In the genomic region with DNA sequence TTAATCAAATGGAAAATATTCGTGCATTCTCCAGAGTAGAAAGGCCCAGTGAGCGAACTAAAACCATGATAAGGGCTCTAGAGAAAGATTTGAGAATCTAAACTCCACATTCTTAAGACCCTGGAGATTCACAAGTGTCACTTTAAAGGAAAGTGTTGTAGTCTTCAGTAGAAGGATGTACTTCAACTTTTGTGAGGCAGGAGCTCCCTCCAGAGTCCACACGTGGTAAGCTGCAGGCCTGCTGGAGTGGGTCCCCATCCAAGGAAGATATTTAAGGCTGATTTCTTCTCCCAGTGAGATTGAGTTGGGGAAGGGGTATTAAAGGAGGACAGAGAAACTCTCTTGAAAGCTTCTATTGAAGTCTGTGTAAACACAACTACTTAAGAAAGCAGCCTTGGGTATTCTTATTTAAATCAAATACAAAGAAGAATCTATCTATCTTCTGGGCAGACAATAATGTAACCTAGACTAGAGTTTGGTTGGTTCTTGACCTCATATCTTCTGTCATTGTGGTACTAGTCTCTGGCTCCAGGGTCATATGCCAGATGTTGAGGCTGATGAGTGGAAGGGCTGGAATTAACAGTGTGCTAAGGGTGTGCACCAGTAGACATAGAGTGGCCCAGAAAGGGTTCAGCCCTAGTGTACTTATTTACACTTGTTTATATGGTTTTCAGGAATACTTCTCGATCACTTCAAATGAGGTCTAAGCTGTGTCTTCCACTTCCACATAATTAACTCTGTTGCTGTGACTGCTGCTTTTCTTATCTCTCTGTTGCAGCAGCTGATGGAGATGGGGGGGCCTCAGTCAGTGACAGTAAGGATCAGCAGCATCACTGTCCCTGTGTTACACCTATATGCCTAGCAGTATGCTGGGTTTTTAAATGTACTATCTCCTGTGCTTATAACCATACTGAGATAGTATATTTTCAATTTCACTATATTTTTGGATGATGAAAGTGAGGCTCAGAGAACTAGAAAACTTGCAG, we compare ENCODE assay signal across 8 cellular contexts.
DNase-seq lines count a peak whose midpoint lies in the region; ATAC-seq and FAIRE-seq lines count a peak whose summit lies in the region.

No MANE protein-coding gene starts in this region.

- ATAC-seq in HG03342 (IDR thresholded peaks at IDR 0.05; ENCODE audit: unreplicated experiment): peak; percentile 90
- peak; percentile 85 for ATAC-seq in activated CD8-positive, alpha-beta memory T cell treated with anti-CD3 and anti-CD28 coated beads, Interleukin-2, amount 10 ng/mL, durations not matched to agents 7 days and 5 days
- ATAC-seq in naive thymus-derived CD4-positive, alpha-beta T cell: peak; percentile 83

- POLR2A ChIA-PET in naive thymus-derived CD4-positive, alpha-beta T cell (lab: Charles Lee): interaction anchor here (1.6 kb wide), 1 partner anchor 244 kb away, joined by 3 read pairs; no protein-coding TSS in a partner anchor

- H3K4me1 ChIP-seq in naive thymus-derived CD4-positive, alpha-beta T cell (ENCODE audit: control insufficient read depth in 2 of 2, insufficient read depth in 2 of 2, low read length in 2 of 2): no peaks in the 10 kb centered on the region

- H3K27ac Mint-ChIP-seq in activated CD8-positive, alpha-beta memory T cell treated with anti-CD3 and anti-CD28 coated beads, Interleukin-2, amount 10 ng/mL, durations not matched to agents 7 days and 5 days: no peak overlapping the region
- no peak overlapping the region for H3K27ac Mint-ChIP-seq in naive thymus-derived CD4-positive, alpha-beta T cell

- no peaks in the 10 kb centered on the region for H3K27me3 ChIP-seq in naive thymus-derived CD4-positive, alpha-beta T cell (ENCODE audit: control insufficient read depth in 2 of 2, insufficient read depth in 2 of 2, low read length in 2 of 2)

- no peak overlapping the region for H3K4me3 Mint-ChIP-seq in activated CD8-positive, alpha-beta memory T cell treated with anti-CD3 and anti-CD28 coated beads, Interleukin-2, amount 10 ng/mL, durations not matched to agents 7 days and 5 days
- H3K4me3 Mint-ChIP-seq in naive thymus-derived CD4-positive, alpha-beta T cell: no peak overlapping the region

- no peak overlapping the region for H3K4me3 ChIP-seq in naive thymus-derived CD4-positive, alpha-beta T cell (ENCODE audit: low read length)

- DNase-seq in CMK (ENCODE audit: low read depth): peak; percentile 17
- DNase-seq in GM19239 (ENCODE audit: insufficient read length, low spot score): peak; percentile 7
- DNase-seq in NCI-H526 treated with DMSO at 0.1 percent for 48 hours (lab: John Stamatoyannopoulos, UW): peak; percentile 25
- DNase-seq in activated CD8-positive, alpha-beta memory T cell treated with anti-CD3 and anti-CD28 coated beads, Interleukin-2, amount 10 ng/mL, durations not matched to agents 7 days and 5 days: peak; percentile 69
- peak; percentile 43 for DNase-seq in epidermal melanocyte (ENCODE audit: insufficient read length, low spot score)
- DNase-seq in naive thymus-derived CD4-positive, alpha-beta T cell: peak in 8 of 9 donors; percentile 26 to 62 (median 48)
- peak; percentile 90 for DNase-seq in superior temporal gyrus (ENCODE audit: extremely low spot score)

- intact Hi-C loops in naive thymus-derived CD4-positive, alpha-beta T cell (cut with micrococcal nuclease): loop anchor here (1.0 to 5.0 kb wide), 5 partner anchors 44 to 245 kb away; a partner anchor contains a TSS

- no peaks in the 10 kb centered on the region for H3K36me3 ChIP-seq in naive thymus-derived CD4-positive, alpha-beta T cell (ENCODE audit: control insufficient read depth in 2 of 3, insufficient read depth in 3 of 3, low read length in 3 of 3)

- H3K4me1 Mint-ChIP-seq in activated CD8-positive, alpha-beta memory T cell treated with anti-CD3 and anti-CD28 coated beads, Interleukin-2, amount 10 ng/mL, durations not matched to agents 7 days and 5 days: no peaks in the 10 kb centered on the region
- peaks cover 0 to 12% (median 5%) of the 10 kb centered on the region in 7 donors for H3K4me1 Mint-ChIP-seq in naive thymus-derived CD4-positive, alpha-beta T cell

- peak; percentile 98 for FAIRE-seq in GM19239 (lab: Jason Lieb, UNC)

- no peaks in the 10 kb centered on the region for H3K9me3 ChIP-seq in naive thymus-derived CD4-positive, alpha-beta T cell (ENCODE audit: control insufficient read depth in 2 of 3, low read length in 3 of 3)

- no peak overlapping the region for H3K27ac ChIP-seq in naive thymus-derived CD4-positive, alpha-beta T cell (ENCODE audit: low read depth, low read length)

- no peaks in the 10 kb centered on the region for H3K27me3 Mint-ChIP-seq in activated CD8-positive, alpha-beta memory T cell treated with anti-CD3 and anti-CD28 coated beads, Interleukin-2, amount 10 ng/mL, durations not matched to agents 7 days and 5 days
- H3K27me3 Mint-ChIP-seq in naive thymus-derived CD4-positive, alpha-beta T cell: no peaks in the 10 kb centered on the region

- CTCF ChIA-PET in activated CD8-positive, alpha-beta memory T cell treated with anti-CD3 and anti-CD28 coated beads, Interleukin-2, amount 10 ng/mL, durations not matched to agents 7 days and 5 days (lab: Charles Lee): interaction anchor here (0.6 to 2.2 kb wide), 19 partner anchors 9 to 245 kb away, joined by 3 to 42 read pairs (median 3); a partner anchor contains a TSS
- CTCF ChIA-PET in naive thymus-derived CD4-positive, alpha-beta T cell (lab: Charles Lee): interaction anchor here (0.6 to 3.4 kb wide), 7 partner anchors 44 to 245 kb away, joined by 3 to 67 read pairs (median 7); no protein-coding TSS in a partner anchor

- H3K36me3 Mint-ChIP-seq in activated CD8-positive, alpha-beta memory T cell treated with anti-CD3 and anti-CD28 coated beads, Interleukin-2, amount 10 ng/mL, durations not matched to agents 7 days and 5 days: no peaks in the 10 kb centered on the region
- H3K36me3 Mint-ChIP-seq in naive thymus-derived CD4-positive, alpha-beta T cell: peaks cover 0 to 5% (median 0%) of the 10 kb centered on the region in 5 donors

- no peaks in the 10 kb centered on the region for H3K9me3 Mint-ChIP-seq in activated CD8-positive, alpha-beta memory T cell treated with anti-CD3 and anti-CD28 coated beads, Interleukin-2, amount 10 ng/mL, durations not matched to agents 7 days and 5 days (ENCODE audit: low read depth)
- H3K9me3 Mint-ChIP-seq in naive thymus-derived CD4-positive, alpha-beta T cell: no peaks in the 10 kb centered on the region

Comparison
In these comparisons a context has a peak if more than half of its experiments do, and no peak if none do; other contexts are left out.
1. DNase-seq: peak in every context shown above with its lines; median percentile 90 in superior temporal gyrus; 69 in activated CD8-positive, alpha-beta memory T cell treated with anti-CD3 and anti-CD28 coated beads, Interleukin-2, amount 10 ng/mL, durations not matched to agents 7 days and 5 days; 48 in naive thymus-derived CD4-positive, alpha-beta T cell; 43 in epidermal melanocyte; 25 in NCI-H526 treated with DMSO at 0.1 percent for 48 hours; 17 in CMK; 7 in GM19239.